In genomic region chr1:15155760-15156743, GRCh38 we compare ENCODE assay signal across 9 cellular contexts. TPM values are rescaled to one million over a fixed set of nuclear protein-coding genes. Genes with fewer than 3 reads are reported as not detected.
A peak's percentile ranks its signal among the peaks of the same experiment; 100 is the strongest.
DNase-seq lines count a peak whose midpoint lies in the region; ATAC-seq and TF ChIP-seq lines count a peak whose summit lies in the region.
"Had no signal": no experiment of that assay in that cellular context is flagged by ENCODE, and none has a peak within 500 bp of the region (broad histone marks: within the 10 kb centered on the region; RNA-seq: fewer than 3 reads in every experiment).

No MANE protein-coding gene starts in this region.

- TF ChIP-seq CTCF in CD14-positive monocyte (IDR thresholded peaks at IDR 0.05) (no peak), GM20000 (IDR thresholded peaks at IDR 0.05; ENCODE audit: extremely low read depth, missing control alignments) (no peak), activated B cell treated with CpG ODN at 0.5 μM for 24 hours (IDR thresholded peaks at IDR 0.05) (no peak), gastrocnemius medialis (IDR thresholded peaks at IDR 0.05 in 4 of 5, conservative IDR thresholded peaks at IDR 0.05 in 1 of 5) (no peak)

- ATAC-seq in activated B cell treated with CpG ODN at 0.5 μM for 24 hours (ENCODE audit: low read depth) (no peak), gastrocnemius medialis (no peak)
- ATAC-seq in stimulated activated naive B cell treated with anti-CD40 and anti-IgM and Interleukin-4, amounts not matched to agents 10 μg/mL and 1 μg/mL and 100 μg/mL, for 72 hours (replicated peaks) = no peak

- in situ Hi-C loops in gastrocnemius medialis (cut with MboI; ENCODE audit: low sequenced_read_pairs in 4 of 4) = loop anchor here in 1 of 4 donors (10.0 kb wide), 1 partner anchor 119 kb away; no protein-coding TSS in a partner anchor

- CTCF ChIA-PET in activated B cell treated with CpG ODN at 0.5 μM for 24 hours (lab: Charles Lee) = no interaction called here

- no peaks in the 10 kb centered on the region for H3K27me3 ChIP-seq in muscle layer of duodenum (ENCODE audit: low read depth, low read length)
- peaks cover 7 to 24% (median 12%) of the 10 kb centered on the region in 3 donors for H3K27me3 ChIP-seq in gastrocnemius medialis

- H3K27ac Mint-ChIP-seq in CD14-positive monocyte = peak overlapping the region in 1 of 7 donors; percentile 70
- H3K27ac Mint-ChIP-seq in activated B cell treated with CpG ODN at 0.5 μM for 24 hours = no peak overlapping the region
- H3K27ac Mint-ChIP-seq in stimulated activated naive B cell treated with anti-CD40 and anti-IgM and Interleukin-4, amounts not matched to agents 10 μg/mL and 1 μg/mL and 100 μg/mL, for 72 hours = no peak overlapping the region

- no peak for TF ChIP-seq POLR2A in gastrocnemius medialis (IDR thresholded peaks at IDR 0.05)

- H3K27me3 Mint-ChIP-seq in CD14-positive monocyte (ENCODE audit: low read depth in 3 of 3) (peaks cover 42 to 52% (median 46%) of the 10 kb centered on the region in 3 donors), activated B cell treated with CpG ODN at 0.5 μM for 24 hours (peaks cover 27% of the 10 kb centered on the region)
- H3K27me3 Mint-ChIP-seq in stimulated activated naive B cell treated with anti-CD40 and anti-IgM and Interleukin-4, amounts not matched to agents 10 μg/mL and 1 μg/mL and 100 μg/mL, for 72 hours = peaks cover 34 to 45% of the 10 kb centered on the region in 2 donors

- peaks cover 45% of the 10 kb centered on the region for H3K4me1 Mint-ChIP-seq in CD14-positive monocyte
- H3K4me1 Mint-ChIP-seq in activated B cell treated with CpG ODN at 0.5 μM for 24 hours = peaks cover 23% of the 10 kb centered on the region
- H3K4me1 Mint-ChIP-seq in stimulated activated naive B cell treated with anti-CD40 and anti-IgM and Interleukin-4, amounts not matched to agents 10 μg/mL and 1 μg/mL and 100 μg/mL, for 72 hours = peaks cover 14 to 40% of the 10 kb centered on the region in 2 donors

- DNase-seq in CD14-positive monocyte (ENCODE audit: low spot score) (no peak), GM20000 (ENCODE audit: low spot score) (peak; percentile 71), activated B cell treated with CpG ODN at 0.5 μM for 24 hours (no peak), activated gamma-delta T cell treated with Interleukin-2 at 50 U/mL for 16 hours (no peak), DMS53 treated with DMSO at 0.1 percent for 48 hours (lab: John Stamatoyannopoulos, UW; ENCODE audit: unreplicated experiment) (no peak), gastrocnemius medialis (no peak)
- DNase-seq in stimulated activated naive B cell treated with anti-CD40 and anti-IgM and Interleukin-4, amounts not matched to agents 10 μg/mL and 1 μg/mL and 100 μg/mL, for 72 hours = no peak

- H3K36me3 Mint-ChIP-seq in CD14-positive monocyte = peaks cover 3 to 9% of the 10 kb centered on the region in 2 donors
- H3K36me3 Mint-ChIP-seq in activated B cell treated with CpG ODN at 0.5 μM for 24 hours (ENCODE audit: low read depth) = no peaks in the 10 kb centered on the region
- no peaks in the 10 kb centered on the region for H3K36me3 Mint-ChIP-seq in stimulated activated naive B cell treated with anti-CD40 and anti-IgM and Interleukin-4, amounts not matched to agents 10 μg/mL and 1 μg/mL and 100 μg/mL, for 72 hours

- H3K4me3 ChIP-seq in muscle layer of duodenum (ENCODE audit: low read depth in 1 of 2, low read length in 2 of 2) (peak overlapping the region in 1 of 2 donors; percentile 40), gastrocnemius medialis (peak overlapping the region in 1 of 4 donors; percentile 37)

- H3K4me3 Mint-ChIP-seq in CD14-positive monocyte (peak overlapping the region; percentile 54 to 92), activated B cell treated with CpG ODN at 0.5 μM for 24 hours (peak overlapping the region; percentile 32)
- H3K4me3 Mint-ChIP-seq in stimulated activated naive B cell treated with anti-CD40 and anti-IgM and Interleukin-4, amounts not matched to agents 10 μg/mL and 1 μg/mL and 100 μg/mL, for 72 hours = no peak overlapping the region

- H3K9me3 Mint-ChIP-seq in CD14-positive monocyte (peaks cover 0 to 4% (median 2%) of the 10 kb centered on the region in 7 donors), activated B cell treated with CpG ODN at 0.5 μM for 24 hours (no peaks in the 10 kb centered on the region)
- no peaks in the 10 kb centered on the region for H3K9me3 Mint-ChIP-seq in stimulated activated naive B cell treated with anti-CD40 and anti-IgM and Interleukin-4, amounts not matched to agents 10 μg/mL and 1 μg/mL and 100 μg/mL, for 72 hours

- POLR2A ChIA-PET in activated B cell treated with CpG ODN at 0.5 μM for 24 hours (lab: Charles Lee) = no interaction called here

- peaks cover 28 to 63% of the 10 kb centered on the region in 2 donors for H3K4me1 ChIP-seq in muscle layer of duodenum (ENCODE audit: control insufficient read depth in 1 of 2, insufficient read depth in 2 of 2, low read length in 2 of 2)
- H3K4me1 ChIP-seq in gastrocnemius medialis = peaks cover 0 to 14% of the 10 kb centered on the region in 2 donors

- H3K36me3 ChIP-seq in muscle layer of duodenum (ENCODE audit: control insufficient read depth in 1 of 2, insufficient read depth in 2 of 2, low read length in 2 of 2) (no peaks in the 10 kb centered on the region), gastrocnemius medialis (no peaks in the 10 kb centered on the region)

- H3K9me3 ChIP-seq in muscle layer of duodenum (ENCODE audit: control insufficient read depth in 1 of 2, low read length in 2 of 2) (no peaks in the 10 kb centered on the region), gastrocnemius medialis (no peaks in the 10 kb centered on the region)

- intact Hi-C loops in CD14-positive monocyte (cut with micrococcal nuclease) = no loop called here
- intact Hi-C loops in activated B cell treated with CpG ODN at 0.5 μM for 24 hours (cut with micrococcal nuclease) = no loop called here
- intact Hi-C loops in gastrocnemius medialis (cut with DNase I; ENCODE audit: low total_unique reads) = loop anchor here (10.0 kb wide), 1 partner anchor 149 kb away; no protein-coding TSS in a partner anchor

- H3K27ac ChIP-seq in muscle layer of duodenum (ENCODE audit: low read length) (peak overlapping the region; percentile 72), gastrocnemius medialis (peak overlapping the region in 2 of 4 donors; percentile 21 to 41)
- H3K27ac ChIP-seq: epithelial cell of prostate had no signal

RNA-seq across cellular contexts. Expression of gene TMEM51, which starts 2.5 kb away (rescaled TPM):
- polyA plus RNA-seq in CD14-positive monocyte = 1 to 10 TPM; 2.1 to 2.5 TPM
- total RNA-seq in activated B cell treated with CpG ODN at 0.5 μM for 24 hours (not detected in 2 replicates), gastrocnemius medialis (1 to 10 TPM in 2 of 4 donors, under 1 TPM in 1, not detected in 1; 0.73 to 2.7 (median 1.8) TPM)

Comparison
In these comparisons a context has a peak if more than half of its experiments do, and no peak if none do; other contexts are left out.
1. H3K4me3 Mint-ChIP-seq: peak in CD14-positive monocyte (2 of 2) and activated B cell treated with CpG ODN at 0.5 μM for 24 hours (single experiment); none in stimulated activated naive B cell treated with anti-CD40 and anti-IgM and Interleukin-4, amounts not matched to agents 10 μg/mL and 1 μg/mL and 100 μg/mL, for 72 hours (0 of 2).